Comparison of ENCODE assay signal across 1 cellular context in genomic region chr10:46229144-46229563, GRCh38.
TF ChIP-seq lines count a peak whose summit lies in the region.

No MANE protein-coding gene starts in this region.

TF ChIP-seq in K562, 482 proteins besides CTCF, POLR2A, EP300 and RAD21 (continued from another document):
- TF ChIP-seq RNF219 (CRISPR knock-in tag; IDR thresholded peaks at IDR 0.05) (no peak), ZNF12 (CRISPR knock-in tag; IDR thresholded peaks at IDR 0.05) (no peak), CREBBP (IDR thresholded peaks at IDR 0.05; ENCODE audit: low read depth, low read length) (no peak), NR4A1 (CRISPR knock-in tag; IDR thresholded peaks at IDR 0.05) (no peak), NR4A1 (tag; IDR thresholded peaks at IDR 0.05) (no peak), RBM25 (IDR thresholded peaks at IDR 0.05; ENCODE audit: low read depth, low read length, severe bottlenecking) (no peak), CBX5 (IDR thresholded peaks at IDR 0.05; ENCODE audit: borderline replicate concordance, low read depth) (no peak), SNIP1 (IDR thresholded peaks at IDR 0.05; ENCODE audit: low read depth) (no peak), HEY1 (CRISPR knock-in tag; IDR thresholded peaks at IDR 0.05; ENCODE audit: borderline replicate concordance) (no peak), U2AF1 (optimal IDR thresholded peaks at IDR 0.05; ENCODE audit: low read depth, low read length) (no peak), DACH1 (IDR thresholded peaks at IDR 0.05; ENCODE audit: partially characterized antibody) (peak; percentile 78), IFI16 (CRISPR knock-in tag; IDR thresholded peaks at IDR 0.05) (no peak), SMAD1 (IDR thresholded peaks at IDR 0.05; ENCODE audit: low read depth, low read length, partially characterized antibody) (no peak), ETV5 (CRISPR knock-in tag; IDR thresholded peaks at IDR 0.05; ENCODE audit: low read depth) (no peak), ZNF263 (CRISPR knock-in tag; IDR thresholded peaks at IDR 0.05; ENCODE audit: borderline replicate concordance) (no peak), SRSF3 (IDR thresholded peaks at IDR 0.05; ENCODE audit: insufficient read depth, low read length) (no peak), E2F5 (CRISPR knock-in tag; IDR thresholded peaks at IDR 0.05) (no peak), ARID3A (IDR thresholded peaks at IDR 0.05; ENCODE audit: borderline replicate concordance, low read depth, low read length) (no peak), NR2C1 (IDR thresholded peaks at IDR 0.05) (peak; percentile 24; the same call in 1 of the 2 replicates), NR2C1 (tag; IDR thresholded peaks at IDR 0.05) (no peak), POU5F1 (IDR thresholded peaks at IDR 0.05; ENCODE audit: borderline replicate concordance, low read depth, low read length, partially characterized antibody) (no peak), CXXC5 (CRISPR knock-in tag; IDR thresholded peaks at IDR 0.05) (no peak), MXI1 (IDR thresholded peaks at IDR 0.05; ENCODE audit: low read depth, low read length) (no peak), TFAP4 (CRISPR knock-in tag; IDR thresholded peaks at IDR 0.05; ENCODE audit: borderline replicate concordance) (peak; percentile 75), SREBF2 (CRISPR knock-in tag; IDR thresholded peaks at IDR 0.05) (no peak), ZNF696 (CRISPR knock-in tag; conservative IDR thresholded peaks at IDR 0.05) (no peak), RFX7 (CRISPR knock-in tag; IDR thresholded peaks at IDR 0.05) (no peak), KLF10 (CRISPR knock-in tag; IDR thresholded peaks at IDR 0.05) (no peak), SAP30 (IDR thresholded peaks at IDR 0.05; ENCODE audit: borderline replicate concordance, insufficient read depth, low read depth, low read length, poor library complexity, severe bottlenecking) (no peak), C11orf30 (IDR thresholded peaks at IDR 0.05; ENCODE audit: low read depth) (no peak), PCBP1 (IDR thresholded peaks at IDR 0.05; ENCODE audit: low read depth, low read length, poor library complexity, severe bottlenecking) (no peak), ZNF695 (CRISPR knock-in tag; IDR thresholded peaks at IDR 0.05) (no peak), DNMT1 (IDR thresholded peaks at IDR 0.05) (no peak), ATF7 (IDR thresholded peaks at IDR 0.05) (no peak), ZBTB2 (IDR thresholded peaks at IDR 0.05) (no peak), USF2 (CRISPR knock-in tag; IDR thresholded peaks at IDR 0.05) (no peak), FOXJ3 (CRISPR knock-in tag; IDR thresholded peaks at IDR 0.05) (no peak), TRIM25 (IDR thresholded peaks at IDR 0.05; ENCODE audit: borderline replicate concordance) (no peak), ZKSCAN8 (CRISPR knock-in tag; IDR thresholded peaks at IDR 0.05) (no peak)
TF ChIP-seq in K562: peak in this region for 13.
